8 cellular contexts compared by ENCODE assay signal in the genomic region with DNA sequence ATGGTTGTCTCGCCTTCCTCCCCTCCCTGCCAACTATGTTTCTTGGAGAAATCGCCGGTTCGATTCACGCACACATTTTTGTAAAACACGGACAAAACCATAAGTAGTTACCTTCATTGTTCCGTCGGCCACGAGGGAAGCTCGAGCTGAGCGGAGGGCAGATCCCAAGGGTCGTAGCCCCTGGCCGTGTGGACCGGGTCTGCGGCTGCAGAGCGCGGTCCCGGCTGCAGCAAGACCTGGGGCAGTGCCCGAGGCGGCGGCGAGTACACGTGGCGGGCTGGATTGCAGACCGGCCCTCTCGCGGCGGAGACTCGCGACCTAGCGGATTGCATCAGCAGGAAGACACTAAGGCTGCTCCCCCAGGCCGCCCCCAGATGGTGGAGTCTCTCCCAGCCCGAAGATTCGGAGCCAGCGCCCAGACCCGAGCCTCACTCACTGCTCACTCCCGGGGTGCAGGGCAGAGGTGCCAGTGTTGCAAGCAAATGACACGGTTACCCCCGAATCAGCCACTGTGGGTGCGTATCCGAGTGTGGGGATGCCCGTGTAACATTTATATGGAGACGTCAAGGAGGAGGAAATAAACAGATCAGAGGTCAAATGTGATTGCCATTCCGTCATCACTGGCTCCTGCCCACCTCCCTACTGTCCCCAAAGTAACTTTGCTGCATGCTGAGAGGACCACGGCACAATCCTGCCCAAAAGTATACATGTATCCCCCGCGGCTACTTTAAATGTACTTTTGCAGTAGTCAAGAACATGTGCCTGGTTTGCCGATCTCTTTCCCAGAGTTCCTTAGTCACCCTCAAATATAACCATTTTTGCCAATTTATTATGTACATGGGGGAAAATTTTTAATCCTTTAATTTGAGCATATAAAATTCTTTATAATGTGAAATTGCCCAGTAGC. TPM values are rescaled to one million over a fixed set of nuclear protein-coding genes. Genes with fewer than 3 reads are reported as not detected.
DNase-seq lines count a peak whose midpoint lies in the region; ATAC-seq and TF ChIP-seq lines count a peak whose summit lies in the region.

A gene with protein sequence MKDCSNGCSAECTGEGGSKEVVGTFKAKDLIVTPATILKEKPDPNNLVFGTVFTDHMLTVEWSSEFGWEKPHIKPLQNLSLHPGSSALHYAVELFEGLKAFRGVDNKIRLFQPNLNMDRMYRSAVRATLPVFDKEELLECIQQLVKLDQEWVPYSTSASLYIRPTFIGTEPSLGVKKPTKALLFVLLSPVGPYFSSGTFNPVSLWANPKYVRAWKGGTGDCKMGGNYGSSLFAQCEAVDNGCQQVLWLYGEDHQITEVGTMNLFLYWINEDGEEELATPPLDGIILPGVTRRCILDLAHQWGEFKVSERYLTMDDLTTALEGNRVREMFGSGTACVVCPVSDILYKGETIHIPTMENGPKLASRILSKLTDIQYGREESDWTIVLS (minus strand): TSS at position 286 of the 907 bp plus-strand sequence. CDS start 169 bp downstream, at position 117.

- H3K4me1 ChIP-seq in skeletal muscle satellite cell (ENCODE audit: control insufficient read depth, insufficient read depth, low read length): peaks cover 27% of the 10 kb centered on the region

- ATAC-seq in HG03442 (IDR thresholded peaks at IDR 0.05; ENCODE audit: unreplicated experiment): peak; percentile 34
- peak; percentile 87 for ATAC-seq in SK-N-SH treated with all-trans-retinoic acid at 6 μM for 48 hours
- no peak for ATAC-seq in GM21526 (IDR thresholded peaks at IDR 0.05; ENCODE audit: low FRiP score, unreplicated experiment)

- peak within 1 kb of the TSS; percentile 81 for H3K9ac ChIP-seq in skeletal muscle satellite cell (ENCODE audit: low read depth, low read length)

- TF ChIP-seq CTCF in brain microvascular endothelial cell (IDR thresholded peaks at IDR 0.05; ENCODE audit: low read depth, low read length, missing control alignments): peak; percentile 30

- H3K9me3 ChIP-seq in skeletal muscle satellite cell (replicated peaks; ENCODE audit: low read length): no peaks in the 10 kb centered on the region

- peak within 1 kb of the TSS; percentile 84 for H3K4me2 ChIP-seq in skeletal muscle satellite cell (ENCODE audit: low read length)

- H3K27me3 ChIP-seq in brain microvascular endothelial cell (replicated peaks) (no peaks in the 10 kb centered on the region), skeletal muscle satellite cell (ENCODE audit: control insufficient read depth, insufficient read depth, low read length) (no peaks in the 10 kb centered on the region)

- peak within 1 kb of the TSS; percentile 88 for H3K27ac ChIP-seq in brain microvascular endothelial cell

- TF ChIP-seq POLR2A in GM18951 (IDR thresholded peaks at IDR 0.05; ENCODE audit: extremely low read depth, insufficient read depth, insufficient read length): peak; percentile 43

- H3K4me3 ChIP-seq in brain microvascular endothelial cell (ENCODE audit: low read depth, low read length): peak within 1 kb of the TSS; percentile 75
- H3K4me3 ChIP-seq in skeletal muscle satellite cell (ENCODE audit: low read length): peak within 1 kb of the TSS; percentile 81

- H3K36me3 ChIP-seq in brain microvascular endothelial cell (replicated peaks) (no peaks in the 10 kb centered on the region), skeletal muscle satellite cell (ENCODE audit: insufficient read depth, low read length) (no peaks in the 10 kb centered on the region)

- in situ Hi-C loops in GM18951 (cut with MboI; ENCODE audit: low sequenced_read_pairs, unreplicated experiment): no loop called here
- in situ Hi-C loops in brain microvascular endothelial cell (cut with HindIII; ENCODE audit: low pct_ligation_motif_present, low sequenced_read_pairs): no loop called here

- DNase-seq in AG08396 (ENCODE audit: low spot score) (peak; percentile 87), brain microvascular endothelial cell (peak; percentile 85), iPS-NIHi11 (ENCODE audit: low spot score) (peak; percentile 68)

TF ChIP-seq in SK-N-SH treated with all-trans-retinoic acid at 6 μM for 48 hours, 23 proteins besides CTCF, POLR2A, EP300 and RAD21:
- TF ChIP-seq, protein P1, sequence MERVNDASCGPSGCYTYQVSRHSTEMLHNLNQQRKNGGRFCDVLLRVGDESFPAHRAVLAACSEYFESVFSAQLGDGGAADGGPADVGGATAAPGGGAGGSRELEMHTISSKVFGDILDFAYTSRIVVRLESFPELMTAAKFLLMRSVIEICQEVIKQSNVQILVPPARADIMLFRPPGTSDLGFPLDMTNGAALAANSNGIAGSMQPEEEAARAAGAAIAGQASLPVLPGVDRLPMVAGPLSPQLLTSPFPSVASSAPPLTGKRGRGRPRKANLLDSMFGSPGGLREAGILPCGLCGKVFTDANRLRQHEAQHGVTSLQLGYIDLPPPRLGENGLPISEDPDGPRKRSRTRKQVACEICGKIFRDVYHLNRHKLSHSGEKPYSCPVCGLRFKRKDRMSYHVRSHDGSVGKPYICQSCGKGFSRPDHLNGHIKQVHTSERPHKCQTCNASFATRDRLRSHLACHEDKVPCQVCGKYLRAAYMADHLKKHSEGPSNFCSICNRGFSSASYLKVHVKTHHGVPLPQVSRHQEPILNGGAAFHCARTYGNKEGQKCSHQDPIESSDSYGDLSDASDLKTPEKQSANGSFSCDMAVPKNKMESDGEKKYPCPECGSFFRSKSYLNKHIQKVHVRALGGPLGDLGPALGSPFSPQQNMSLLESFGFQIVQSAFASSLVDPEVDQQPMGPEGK (CRISPR knock-in tag; IDR thresholded peaks at IDR 0.05; ENCODE audit: borderline replicate concordance): peak; percentile 70; the same call in 1 of the 2 replicates
- TF ChIP-seq ZC3H10 (CRISPR knock-in tag; IDR thresholded peaks at IDR 0.05) (no peak), SNAI2 (CRISPR knock-in tag; IDR thresholded peaks at IDR 0.05) (no peak)

RNA-seq across cellular contexts. Expression of the gene that starts here (rescaled TPM):
- 178 and 204 TPM in 2 replicates for total RNA-seq in skeletal muscle satellite cell (2012; rRNA removed)
